Comparison of ENCODE assay signal across 27 cellular contexts in the genomic region with DNA sequence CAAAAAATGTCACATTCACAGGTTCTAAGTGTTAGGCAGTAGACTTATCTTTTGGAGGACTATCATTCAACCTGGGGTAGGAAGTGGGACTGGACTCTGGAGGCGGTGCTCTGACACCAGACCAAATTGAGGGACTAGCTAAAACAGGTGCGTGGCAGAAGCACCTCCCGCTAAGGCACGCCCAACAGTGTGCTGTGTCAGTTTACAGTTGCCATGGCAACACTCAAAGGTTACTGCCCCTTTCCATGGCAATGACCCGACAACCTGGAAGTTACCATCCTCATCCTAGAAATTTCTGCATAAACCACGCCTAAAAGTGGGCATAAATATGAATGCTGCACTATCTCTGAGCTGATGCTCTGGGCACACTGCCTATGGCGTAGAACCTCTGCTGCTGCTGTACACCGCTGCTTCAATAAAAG. TPM values are rescaled to one million over a fixed set of nuclear protein-coding genes. Genes with fewer than 3 reads are reported as not detected.
DNase-seq lines count a peak whose midpoint lies in the region; ATAC-seq, FAIRE-seq and TF ChIP-seq lines count a peak whose summit lies in the region.
"Had no signal": no experiment of that assay in that cellular context is flagged by ENCODE, and none has a peak within 500 bp of the region (broad histone marks: within the 10 kb centered on the region; RNA-seq: fewer than 3 reads in every experiment).

No MANE protein-coding gene starts in this region.

- H3K4me3 Mint-ChIP-seq in H9 (no peak overlapping the region), endodermal cell (no peak overlapping the region), memory B cell (no peak overlapping the region)
- H3K4me3 Mint-ChIP-seq: activated CD4-positive, alpha-beta memory T cell treated with anti-CD3 and anti-CD28 coated beads for 36 hours; CD14-positive monocyte had no signal

- H3K56ac ChIP-seq in H9 (ENCODE audit: insufficient read length, low read depth, low read length): no peak overlapping the region

- H3K27me3 Mint-ChIP-seq in H9 (ENCODE audit: low read depth): no peaks in the 10 kb centered on the region
- no peaks in the 10 kb centered on the region for H3K27me3 Mint-ChIP-seq in endodermal cell (ENCODE audit: insufficient read depth)
- H3K27me3 Mint-ChIP-seq in memory B cell: no peaks in the 10 kb centered on the region

- no peak overlapping the region for H2BK15ac ChIP-seq in H9 (ENCODE audit: low read depth, low read length)

- H3K4me1 ChIP-seq in BLaER1 (peaks cover 72% of the 10 kb centered on the region), H9 (ENCODE audit: insufficient read depth, low read length) (peaks cover 3% of the 10 kb centered on the region), endodermal cell (ENCODE audit: control insufficient read depth, insufficient read depth, low read length) (no peaks in the 10 kb centered on the region)
- H3K4me1 ChIP-seq: breast epithelium, SJSA1, uterus had no signal

- no peak for TF ChIP-seq CTCF in H9 (conservative IDR thresholded peaks at IDR 0.05)
- TF ChIP-seq CTCF in endodermal cell (conservative IDR thresholded peaks at IDR 0.05): no peak

- H2BK12ac ChIP-seq in H9 (ENCODE audit: insufficient read length, low read depth, low read length): no peak overlapping the region

- 0 out of 2 replicates have a peak, but pooled peaks cover 3% of the 10 kb centered on the region for H3K36me3 ChIP-seq in BLaER1
- no peaks in the 10 kb centered on the region for H3K36me3 ChIP-seq in endodermal cell (ENCODE audit: control insufficient read depth, insufficient read depth, low read length)
- H3K36me3 ChIP-seq: adrenal gland, breast epithelium, Peyer's patch, SJSA1, uterus had no signal

- H3K18ac ChIP-seq in H9 (ENCODE audit: insufficient read length, low read depth, low read length): no peak overlapping the region

- H3K9me3 Mint-ChIP-seq in H9: no peaks in the 10 kb centered on the region
- no peaks in the 10 kb centered on the region for H3K9me3 Mint-ChIP-seq in endodermal cell
- no peaks in the 10 kb centered on the region for H3K9me3 Mint-ChIP-seq in memory B cell
- H3K9me3 Mint-ChIP-seq: activated CD4-positive, alpha-beta memory T cell treated with anti-CD3 and anti-CD28 coated beads for 36 hours; CD14-positive monocyte had no signal

- H3K4me1 Mint-ChIP-seq in H9 (peaks cover 10 to 19% of the 10 kb centered on the region in 2 experiments), endodermal cell (peaks cover 3% of the 10 kb centered on the region), memory B cell (peaks cover 31% of the 10 kb centered on the region)

- no peak overlapping the region for H3K4ac ChIP-seq in H9 (ENCODE audit: low read depth, low read length)

- no peak overlapping the region for H2AK5ac ChIP-seq in H9 (ENCODE audit: insufficient read length, low read length)

- H3K9me3 ChIP-seq in BLaER1: peaks cover 18% of the 10 kb centered on the region; the same call in 1 of the 2 replicates
- no peaks in the 10 kb centered on the region for H3K9me3 ChIP-seq in H9 (ENCODE audit: control insufficient read depth, low read depth, low read length)
- no peaks in the 10 kb centered on the region for H3K9me3 ChIP-seq in endodermal cell (ENCODE audit: control insufficient read depth, low read length)
- H3K9me3 ChIP-seq: adrenal gland, breast epithelium, Peyer's patch, SJSA1, uterus had no signal

- no peak for FAIRE-seq in H54 (lab: Jason Lieb, UNC)
- FAIRE-seq: endometrium had no signal

- no peak overlapping the region for H4K8ac ChIP-seq in H9 (replicated peaks; ENCODE audit: insufficient read length, low read depth, low read length)

- no peak overlapping the region for H3K14ac ChIP-seq in H9 (ENCODE audit: insufficient read depth, low read length)

- H3K27ac Mint-ChIP-seq in H9 (peak overlapping the region in 1 of 3 experiments; percentile 71; a peak in 2 of 7 replicates), endodermal cell (no peak overlapping the region), memory B cell (peak overlapping the region; percentile 38)
- H3K27ac Mint-ChIP-seq: activated CD4-positive, alpha-beta memory T cell treated with anti-CD3 and anti-CD28 coated beads for 36 hours; CD14-positive monocyte had no signal

- no peaks in the 10 kb centered on the region for H3K36me3 Mint-ChIP-seq in H9 (ENCODE audit: insufficient read depth in 1 of 3, low read depth in 3 of 3)
- no peaks in the 10 kb centered on the region for H3K36me3 Mint-ChIP-seq in endodermal cell (ENCODE audit: low read depth)
- no peaks in the 10 kb centered on the region for H3K36me3 Mint-ChIP-seq in memory B cell
- H3K36me3 Mint-ChIP-seq: activated CD4-positive, alpha-beta memory T cell treated with anti-CD3 and anti-CD28 coated beads for 36 hours; CD14-positive monocyte had no signal

- H3K4me3 ChIP-seq in BLaER1 (no peak overlapping the region), endodermal cell (ENCODE audit: low read length) (no peak overlapping the region)
- H3K4me3 ChIP-seq: adrenal gland, breast epithelium, coronary artery, Peyer's patch, SJSA1, uterus had no signal

- H3K27me3 ChIP-seq in BLaER1 (no peaks in the 10 kb centered on the region), H9 (ENCODE audit: insufficient read depth, low read length) (no peaks in the 10 kb centered on the region), endodermal cell (ENCODE audit: control insufficient read depth, insufficient read depth, low read length, poor library complexity, severe bottlenecking) (no peaks in the 10 kb centered on the region)
- H3K27me3 ChIP-seq: adrenal gland, breast epithelium, Peyer's patch, SJSA1, uterus had no signal

- H2BK120ac ChIP-seq in H9 (ENCODE audit: low read depth, low read length, poor library complexity, severe bottlenecking): no peak overlapping the region

- no peak overlapping the region for H2BK20ac ChIP-seq in H9 (ENCODE audit: low read depth, low read length, poor library complexity, severe bottlenecking)

- ATAC-seq in memory B cell (ENCODE audit: low read depth) (no peak), HG03457 (IDR thresholded peaks at IDR 0.05; ENCODE audit: unreplicated experiment) (no peak), GM18870 (IDR thresholded peaks at IDR 0.05; ENCODE audit: unreplicated experiment) (no peak)
- ATAC-seq: HCT116 had no signal

- TF ChIP-seq POLR2A in H54 (IDR thresholded peaks at IDR 0.05; ENCODE audit: low read depth, low read length): no peak

- no peaks in the 10 kb centered on the region for H3K79me1 ChIP-seq in H9 (ENCODE audit: insufficient read depth, low read depth, low read length, poor library complexity, severe bottlenecking)

- H4K5ac ChIP-seq in H9 (ENCODE audit: insufficient read length, low read depth, low read length): no peak overlapping the region

- no CpG with 5 or more reads among the region's 8 CpGs for WGBS in H9 (ENCODE audit: extremely low coverage, insufficient read length, low lambda C conversion rate)
- WGBS in endodermal cell (ENCODE audit: insufficient coverage in 1 of 2, insufficient read length in 1 of 2), 2 experiments: 84 to 87% methylated on average over 7 to 8 of the region's 8 CpGs

- H3K9ac ChIP-seq in BLaER1 (no peak overlapping the region; the same call in 1 of the 2 replicates), H9 (ENCODE audit: extremely low read depth, insufficient read length, low read length) (no peak overlapping the region), endodermal cell (ENCODE audit: extremely low read depth, low read length, poor library complexity, severe bottlenecking) (no peak overlapping the region)

- H3K23ac ChIP-seq in H9 (ENCODE audit: insufficient read length, low read depth, low read length): no peak overlapping the region

- H3T11ph ChIP-seq in H9 (ENCODE audit: low read length): no peak overlapping the region

- H3K4me2 ChIP-seq in BLaER1 (peak overlapping the region; percentile 97), H9 (ENCODE audit: insufficient read depth, insufficient read length, low read length) (no peak overlapping the region)

- H3K27ac ChIP-seq in BLaER1: peak overlapping the region; percentile 91
- no peak overlapping the region for H3K27ac ChIP-seq in H9 (ENCODE audit: insufficient read length, low read depth, low read length)
- H3K27ac ChIP-seq in endodermal cell (ENCODE audit: low read depth, low read length): no peak overlapping the region
- H3K27ac ChIP-seq: adrenal gland, breast epithelium, coronary artery, Peyer's patch, SJSA1, uterus had no signal

- H2BK5ac ChIP-seq in H9 (ENCODE audit: insufficient read length, low read length): no peak overlapping the region

- no peaks in the 10 kb centered on the region for H3K23me2 ChIP-seq in H9 (ENCODE audit: insufficient read length, low read depth, low read length, poor library complexity, severe bottlenecking)

- H4K91ac ChIP-seq in H9 (ENCODE audit: insufficient read length, low read depth, low read length): no peak overlapping the region

- DNase-seq in H9 (peak; percentile 83), endodermal cell (peak; percentile 72), memory B cell (ENCODE audit: low spot score in 2 of 2) (no peak), DMS79 (lab: John Stamatoyannopoulos, UW) (no peak), H54 (ENCODE audit: insufficient read length, low spot score) (no peak)
- DNase-seq: activated CD4-positive, alpha-beta memory T cell treated with anti-CD3 and anti-CD28 coated beads for 36 hours; activated T-cell treated with anti-CD3 and anti-CD28 coated beads, Interleukin-2, amount 50 U/mL, for 1 hour; adrenal gland; mammary epithelial cell; NCI-H1105; NCI-H2171 treated with DMSO at 0.1 percent for 48 hours; Peyer's patch; stimulated activated CD8-positive, alpha-beta memory T cell treated with anti-CD3 and anti-CD28 coated beads, Interleukin-4, amount 100 ng/mL, for 48 hours; uterus had no signal

- no peak overlapping the region for H2AFZ ChIP-seq in H9 (ENCODE audit: low read length)

- H3K79me2 ChIP-seq in H9 (ENCODE audit: insufficient read depth, low read length): no peaks in the 10 kb centered on the region

- H4K20me1 ChIP-seq in BLaER1 (no peaks in the 10 kb centered on the region), H9 (ENCODE audit: control insufficient read depth, insufficient read depth, insufficient read length) (no peaks in the 10 kb centered on the region)

RNA-seq across cellular contexts. Expression of gene BLNK, which starts 14.0 kb away (rescaled TPM):
- not detected in 2 replicates for total RNA-seq in H9 (2021)
- not detected for total RNA-seq in endodermal cell
- polyA plus RNA-seq in endodermal cell (2013, experiment 1 of 2): not detected
- polyA plus RNA-seq in endodermal cell (2013, experiment 2 of 2): not detected
- total RNA-seq: activated CD4-positive, alpha-beta memory T cell treated with anti-CD3 and anti-CD28 coated beads for 36 hours; osteocyte; SJSA1; T-helper 2 cell treated with Interferon-gamma antibody and Interleukin-4, amounts not matched to agents 100 ng/mL and 5 ng/mL, for 36 hours had no signal
- polyA plus RNA-seq: fibroblast of lung had no signal

RNA-seq across cellular contexts. Expression of gene DNTT, which starts 18.9 kb away (rescaled TPM):
- total RNA-seq in H9 (2021): not detected in 2 replicates
- not detected for total RNA-seq in endodermal cell
- polyA plus RNA-seq in endodermal cell (2013, experiment 1 of 2): not detected
- polyA plus RNA-seq in endodermal cell (2013, experiment 2 of 2): not detected
- total RNA-seq: activated CD4-positive, alpha-beta memory T cell treated with anti-CD3 and anti-CD28 coated beads for 36 hours; adrenal gland; breast epithelium; fibroblast of lung; mammary epithelial cell; osteocyte; Peyer's patch; SJSA1; subcutaneous adipose tissue; T-helper 2 cell treated with Interferon-gamma antibody and Interleukin-4, amounts not matched to agents 100 ng/mL and 5 ng/mL, for 36 hours had no signal
- polyA plus RNA-seq: adrenal gland, CD14-positive monocyte, fibroblast of lung, mammary epithelial cell had no signal

Comparison
In these comparisons a context has a peak if more than half of its experiments do, and no peak if none do; other contexts are left out.
1. DNase-seq: peak in H9 (single experiment) and endodermal cell (single experiment); none in memory B cell (0 of 2), DMS79 (single experiment) and H54 (single experiment).